ENCODE assay signal across 19 cellular contexts in genomic region chr22:18068991-18069390, GRCh38. TPM values are rescaled to one million over a fixed set of nuclear protein-coding genes. Genes with fewer than 3 reads are reported as not detected.
DNase-seq lines count a peak whose midpoint lies in the region; ATAC-seq and TF ChIP-seq lines count a peak whose summit lies in the region.
"Had no signal": no experiment of that assay in that cellular context is flagged by ENCODE, and none has a peak within 500 bp of the region (broad histone marks: within the 10 kb centered on the region; RNA-seq: fewer than 3 reads in every experiment).

No MANE protein-coding gene starts in this region.

- in situ Hi-C loops in GM23248 (cut with MboI): no loop called here

- H3K27ac ChIP-seq in GM23248 (peak overlapping the region; percentile 56; the same call in 1 of the 2 replicates), Peyer's patch (peak overlapping the region in 3 of 4 donors; percentile 43 to 74 (median 58)), thoracic aorta (peak overlapping the region; percentile 88 to 97)
- H3K27ac ChIP-seq: SJCRH30, suprapubic skin had no signal

- WGBS in GM23248 (ENCODE audit: low coverage in 1 of 2, low lambda C conversion rate in 2 of 2, missing lambda C conversion rate in 2 of 2), 2 experiments: 85 to 86% methylated on average over 3 of the region's 3 CpGs

- H3K9me3 ChIP-seq in GM23248 (ENCODE audit: low read depth) (no peaks in the 10 kb centered on the region), Peyer's patch (no peaks in the 10 kb centered on the region), mucosa of descending colon (no peaks in the 10 kb centered on the region), thoracic aorta (no peaks in the 10 kb centered on the region)
- H3K9me3 ChIP-seq: SJCRH30, suprapubic skin had no signal

- peak overlapping the region; percentile 82; the same call in 1 of the 2 replicates for H2AFZ ChIP-seq in GM23248

- H3K36me3 ChIP-seq in GM23248 (ENCODE audit: low read depth) (no peaks in the 10 kb centered on the region), Peyer's patch (no peaks in the 10 kb centered on the region), mucosa of descending colon (ENCODE audit: low read depth) (no peaks in the 10 kb centered on the region), thoracic aorta (no peaks in the 10 kb centered on the region)
- H3K36me3 ChIP-seq: SJCRH30, suprapubic skin had no signal

- no peak overlapping the region for H3K4me3 ChIP-seq in GM23248
- H3K4me3 ChIP-seq in Peyer's patch: no peak overlapping the region
- H3K4me3 ChIP-seq in mucosa of descending colon: no peak overlapping the region
- peak overlapping the region; percentile 51 for H3K4me3 ChIP-seq in thoracic aorta
- H3K4me3 ChIP-seq: lung, SJCRH30, suprapubic skin had no signal

- no peak for DNase-seq in GM23248
- no peak for DNase-seq in Peyer's patch
- no peak for DNase-seq in mucosa of descending colon
- no peak for DNase-seq in thoracic aorta (ENCODE audit: low spot score)
- DNase-seq in HuH-7 (ENCODE audit: low spot score): no peak
- DNase-seq: activated CD8-positive, alpha-beta memory T cell treated with anti-CD3 and anti-CD28 coated beads, Interleukin-2, amount 50 U/mL, for 48 hours; activated effector memory CD4-positive, alpha-beta T cell treated with anti-CD3 and anti-CD28 coated beads, Interleukin-2, amount 50 U/mL, for 16 hours; amniotic stem cell; effector memory CD4-positive, alpha-beta T cell; NCI-H1105 treated with DMSO at 0.1 percent for 48 hours; NCI-H526; OCI-M1; SJCRH30; stimulated activated CD4-positive, alpha-beta T cell treated with anti-CD3 and anti-CD28 coated beads, Interleukin-4, amount 100 ng/mL, for 4 hours had no signal

- H3K79me2 ChIP-seq in GM23248 (ENCODE audit: insufficient read depth): no peaks in the 10 kb centered on the region

- H3F3A ChIP-seq in GM23248 (ENCODE audit: insufficient read depth): no peaks in the 10 kb centered on the region

- peak; percentile 10 for ATAC-seq in mucosa of descending colon
- no peak for ATAC-seq in thoracic aorta (ENCODE audit: insufficient number of reproducible peaks, low FRiP score, low read depth)
- ATAC-seq in GM21528 (IDR thresholded peaks at IDR 0.05; ENCODE audit: low FRiP score, unreplicated experiment): no peak
- ATAC-seq in HG02623 (IDR thresholded peaks at IDR 0.05; ENCODE audit: unreplicated experiment): no peak

- no peaks in the 10 kb centered on the region for H3K27me3 ChIP-seq in GM23248 (replicated peaks; ENCODE audit: insufficient read depth)
- H3K27me3 ChIP-seq in Peyer's patch: no peaks in the 10 kb centered on the region
- no peaks in the 10 kb centered on the region for H3K27me3 ChIP-seq in thoracic aorta (replicated peaks; ENCODE audit: insufficient read depth)
- H3K27me3 ChIP-seq: SJCRH30, suprapubic skin had no signal

- H4K20me1 ChIP-seq in GM23248 (ENCODE audit: insufficient read depth): no peaks in the 10 kb centered on the region

- H3K4me1 ChIP-seq in GM23248 (ENCODE audit: insufficient read depth) (peaks cover 16% of the 10 kb centered on the region), Peyer's patch (peaks cover 2 to 23% (median 14%) of the 10 kb centered on the region in 4 donors), mucosa of descending colon (ENCODE audit: low read depth) (peaks cover 28% of the 10 kb centered on the region), thoracic aorta (ENCODE audit: control insufficient read depth in 1 of 2, low read depth in 2 of 2) (peaks cover 15 to 30% of the 10 kb centered on the region in 2 donors)
- H3K4me1 ChIP-seq: suprapubic skin had no signal

- no peak overlapping the region for H3K4me2 ChIP-seq in GM23248 (ENCODE audit: unreplicated experiment)

- TF ChIP-seq CTCF in Peyer's patch (IDR thresholded peaks at IDR 0.05): no peak
- no peak for TF ChIP-seq CTCF in mucosa of descending colon (IDR thresholded peaks at IDR 0.05)
- no peak for TF ChIP-seq CTCF in thoracic aorta (IDR thresholded peaks at IDR 0.05)

- TF ChIP-seq POLR2A in Peyer's patch (IDR thresholded peaks at IDR 0.05): no peak

- H3K9me2 ChIP-seq in GM23248 (ENCODE audit: insufficient read depth): no peaks in the 10 kb centered on the region

- H3K9ac ChIP-seq in GM23248: no peak overlapping the region

- intact Hi-C loops in mucosa of descending colon (cut with DNase I, micrococcal nuclease): no loop called here

RNA-seq across cellular contexts. Expression of gene PEX26, which starts 8.8 kb away (rescaled TPM):
- 32.2 and 34.1 TPM in 2 replicates for total RNA-seq in GM23248 (2014; rRNA removed; shearing (Covaris generic))
- 4.0 and 4.7 TPM in 2 replicates for polyA plus RNA-seq in GM23248 (2016; fragmentation: Nextera tagmentation; extraction: Ambion mirVana)
- total RNA-seq in Peyer's patch: 100 to 1,000 TPM in 2 of 4 donors, 10 to 100 TPM in 2; 53.6 to 120 (median 102) TPM
- total RNA-seq in mucosa of descending colon: 100 to 1,000 TPM; 113 to 241 (median 123) TPM
- 10 to 100 TPM; 39.1 to 46.0 TPM for total RNA-seq in thoracic aorta

RNA-seq across cellular contexts. Expression of gene TUBA8, which starts 41.6 kb away (rescaled TPM):
- total RNA-seq in GM23248 (2014; rRNA removed; shearing (Covaris generic)): 0.32 TPM in 1 of 2 replicates, not detected in the other
- 0.13 TPM in 1 of 2 replicates, not detected in the other for polyA plus RNA-seq in GM23248 (2016; fragmentation: Nextera tagmentation; extraction: Ambion mirVana)
- total RNA-seq in Peyer's patch (1 to 10 TPM in 2 of 4 donors, not detected in 2; 4.3 to 6.6 TPM), mucosa of descending colon (1 to 10 TPM; 2.7 to 4.7 (median 3.3) TPM), thoracic aorta (1 to 10 TPM in 1 of 2 donors, under 1 TPM in 1; 0.41 to 2.2 TPM)
- total RNA-seq: G401 had no signal

RNA-seq across cellular contexts. Expression of gene MICAL3, which starts 44.6 kb away (rescaled TPM):
- total RNA-seq in GM23248 (2014; rRNA removed; shearing (Covaris generic)): 25.1 and 33.9 TPM in 2 replicates
- polyA plus RNA-seq in GM23248 (2016; fragmentation: Nextera tagmentation; extraction: Ambion mirVana): 6.1 and 6.6 TPM in 2 replicates
- total RNA-seq in Peyer's patch: 10 to 100 TPM; 68.5 to 99.1 (median 88.7) TPM
- total RNA-seq in mucosa of descending colon: 100 to 1,000 TPM in 2 of 3 donors, 10 to 100 TPM in 1; 75.8 to 135 (median 129) TPM
- 10 to 100 TPM; 45.2 to 78.0 TPM for total RNA-seq in thoracic aorta
